8 cellular contexts compared by ENCODE assay signal in the genomic region with DNA sequence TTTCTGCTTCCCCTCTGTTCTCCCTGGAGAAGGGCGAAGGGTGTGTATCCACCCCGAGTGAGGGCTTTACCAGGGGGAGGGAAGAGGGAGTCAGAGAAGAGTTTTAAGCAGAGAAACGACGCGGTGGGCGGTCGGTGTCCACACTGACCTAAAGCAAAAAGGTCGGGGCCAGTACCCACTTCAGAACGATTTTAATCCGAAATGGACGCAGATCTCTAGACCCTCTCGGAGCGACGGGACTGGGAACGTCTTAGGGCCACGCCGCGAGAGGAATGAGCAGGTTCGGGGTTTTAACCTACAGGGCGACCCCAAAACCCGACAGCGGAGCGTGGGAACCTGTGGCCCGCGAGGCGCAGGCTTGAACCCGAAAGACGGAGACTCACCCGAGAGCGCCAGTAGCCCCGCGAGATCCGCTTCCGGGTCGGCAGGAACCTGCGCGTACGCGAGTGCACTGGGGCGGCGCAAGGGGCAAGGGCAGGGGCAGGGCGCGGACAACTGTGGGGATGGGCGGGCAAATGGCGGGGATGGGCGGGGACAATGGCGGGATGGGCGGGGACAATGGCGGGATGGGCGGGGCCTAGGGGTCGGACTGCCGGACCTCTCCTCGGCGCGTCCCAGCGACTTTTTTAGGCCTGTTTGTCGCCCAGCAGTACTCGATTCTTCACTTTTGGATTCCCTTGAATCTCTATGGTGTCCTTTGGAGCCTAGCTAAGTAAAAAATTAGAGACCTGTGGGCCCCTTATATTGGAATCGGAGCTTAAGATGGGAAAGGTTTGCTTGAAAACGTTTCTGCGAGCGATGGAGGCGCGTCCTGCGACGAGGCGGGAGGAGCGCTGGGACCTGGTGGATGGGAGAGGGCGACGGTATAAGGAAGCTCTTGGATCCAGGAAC. TPM values are rescaled to one million over a fixed set of nuclear protein-coding genes. Genes with fewer than 3 reads are reported as not detected.
A peak's percentile ranks its signal among the peaks of the same experiment; 100 is the strongest.
DNase-seq lines count a peak whose midpoint lies in the region; ATAC-seq and TF ChIP-seq lines count a peak whose summit lies in the region.

Gene ZNF677, minus strand, starts transcription at position 423 of the 891 bp plus-strand sequence. CDS start 3,323 bp downstream, outside the sequence.

- peaks cover 5% of the 10 kb centered on the region for H3K36me3 ChIP-seq in hepatocyte (replicated peaks; ENCODE audit: insufficient read depth, low read depth)
- peaks cover 0 to 26% (median 9%) of the 10 kb centered on the region in 4 donors for H3K36me3 ChIP-seq in transverse colon

- TF ChIP-seq EP300 in transverse colon (IDR thresholded peaks at IDR 0.05; ENCODE audit: low read depth): no peak

- peak within 1 kb of the TSS; percentile 89 for H3K27ac ChIP-seq in hepatocyte
- H3K27ac ChIP-seq in transverse colon: peak within 1 kb of the TSS; percentile 64 to 81 (median 76)

- no peak for TF ChIP-seq CTCF in astrocyte of the cerebellum (IDR thresholded peaks at IDR 0.05; ENCODE audit: low read depth, low read length, missing control alignments)
- no peak for TF ChIP-seq CTCF in hepatocyte (IDR thresholded peaks at IDR 0.05; ENCODE audit: poor library complexity)
- no peak for TF ChIP-seq CTCF in transverse colon (IDR thresholded peaks at IDR 0.05)

- H3K27me3 ChIP-seq in hepatocyte (no peaks in the 10 kb centered on the region), transverse colon (no peaks in the 10 kb centered on the region)

- H3K4me3 ChIP-seq in astrocyte of the cerebellum (ENCODE audit: low read depth, low read length): peak within 1 kb of the TSS; percentile 68
- peak within 1 kb of the TSS; percentile 96 for H3K4me3 ChIP-seq in hepatocyte
- H3K4me3 ChIP-seq in transverse colon: peak within 1 kb of the TSS; percentile 61 to 79 (median 68)

- H4K20me1 ChIP-seq in hepatocyte (ENCODE audit: insufficient read depth, poor library complexity, severe bottlenecking): no peaks in the 10 kb centered on the region

- DNase-seq in HCEC 1CT (peak; percentile 64), T-helper 9 cell (peak; percentile 56), astrocyte of the cerebellum (ENCODE audit: low read depth) (peak; percentile 16), hepatocyte (ENCODE audit: low spot score) (peak; percentile 92), pulmonary artery endothelial cell (ENCODE audit: low read depth, low spot score) (peak; percentile 62), transverse colon (peak; percentile 72), AML-193 (lab: John Stamatoyannopoulos, UW) (no peak)

- no peak for TF ChIP-seq POLR2A in transverse colon (IDR thresholded peaks at IDR 0.05)

- peaks cover 9% of the 10 kb centered on the region for H3K9me3 ChIP-seq in hepatocyte (ENCODE audit: low read depth)
- peaks cover 20 to 23% of the 10 kb centered on the region in 2 donors for H3K9me3 ChIP-seq in transverse colon

- no peak for ATAC-seq in GM21526 (IDR thresholded peaks at IDR 0.05; ENCODE audit: low FRiP score, unreplicated experiment)

- H2AFZ ChIP-seq in hepatocyte: peak within 1 kb of the TSS; percentile 99

- in situ Hi-C loops in astrocyte of the cerebellum (cut with HindIII; ENCODE audit: low sequenced_read_pairs): no loop called here
- in situ Hi-C loops in transverse colon (cut with MboI; ENCODE audit: low pct_ligation_motif_present in 1 of 4, low pct_unique_long_range_greater_than_20kb in 1 of 4, low sequenced_read_pairs in 3 of 4): no loop called here

- WGBS in hepatocyte (ENCODE audit: low lambda C conversion rate, missing lambda C conversion rate): 4% methylated on average over 59 of the region's 70 CpGs
- WGBS in transverse colon (ENCODE audit: low coverage in 1 of 2), 2 donors: 19 to 26% methylated on average over 7 to 69 of the region's 70 CpGs

- peaks cover 6% of the 10 kb centered on the region for H3K79me2 ChIP-seq in hepatocyte

- H3K4me2 ChIP-seq in hepatocyte: peak within 1 kb of the TSS; percentile 80

- H3K9me2 ChIP-seq in hepatocyte (replicated peaks; ENCODE audit: insufficient read depth): no peaks in the 10 kb centered on the region

- intact Hi-C loops in transverse colon (cut with DNase I; ENCODE audit: low total_unique reads): no loop called here

- peaks cover 4% of the 10 kb centered on the region for H3K4me1 ChIP-seq in hepatocyte (ENCODE audit: insufficient read depth)
- H3K4me1 ChIP-seq in transverse colon: peaks cover 0 to 13% (median 2%) of the 10 kb centered on the region in 4 donors

RNA-seq across cellular contexts. Expression of gene ZNF677, which starts in this region (rescaled TPM):
- total RNA-seq in hepatocyte (37.8 and 40.6 TPM in 2 replicates), pulmonary artery endothelial cell (17.2 and 17.8 TPM in 2 replicates), transverse colon (1 to 10 TPM; 3.4 to 9.7 (median 6.7) TPM)
- polyA plus RNA-seq in hepatocyte: 18.7 and 21.2 TPM in 2 replicates

Comparison
In these comparisons a context has a peak if more than half of its experiments do, and no peak if none do; other contexts are left out.
1. DNase-seq: peak in HCEC 1CT (single experiment), T-helper 9 cell (single experiment), astrocyte of the cerebellum (single experiment), hepatocyte (single experiment), pulmonary artery endothelial cell (single experiment) and transverse colon (single experiment); none in AML-193 (0 of 2).
2. Peak in every context shown above with its lines, with median percentiles within 50 percentile points of each other: H3K4me3 ChIP-seq.